Comparison of ENCODE assay signal across 11 cellular contexts in the genomic region with DNA sequence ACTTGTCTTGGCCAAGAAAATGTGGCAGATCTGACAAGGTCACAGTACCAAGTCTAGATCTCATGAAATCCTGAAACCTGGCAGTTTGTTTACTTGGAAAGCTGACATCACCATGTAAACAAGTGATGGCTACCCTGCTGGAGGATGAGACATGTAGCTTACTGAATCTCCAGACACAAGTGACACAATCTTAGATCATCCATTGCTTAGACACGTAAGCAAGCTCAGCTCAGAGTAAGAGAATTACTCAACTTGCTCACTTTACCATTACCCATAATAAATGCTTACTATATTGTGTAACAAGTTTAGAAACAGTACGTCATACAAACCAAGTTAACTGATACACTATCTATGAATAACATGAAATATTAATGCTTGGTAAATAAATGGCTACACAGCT.
DNase-seq lines count a peak whose midpoint lies in the region; ATAC-seq, FAIRE-seq and TF ChIP-seq lines count a peak whose summit lies in the region.
"Had no signal": no experiment of that assay in that cellular context is flagged by ENCODE, and none has a peak within 500 bp of the region (broad histone marks: within the 10 kb centered on the region; RNA-seq: fewer than 3 reads in every experiment).

No MANE protein-coding gene starts in this region.

- TF ChIP-seq POLR2A in HCT116 (IDR thresholded peaks at IDR 0.05; ENCODE audit: borderline replicate concordance, extremely low read depth, insufficient read depth, insufficient read length): no peak

- no peak for ATAC-seq in HCT116
- ATAC-seq in HG02623 (IDR thresholded peaks at IDR 0.05; ENCODE audit: unreplicated experiment): no peak

- H3K9me2 ChIP-seq in HCT116 (ENCODE audit: insufficient read depth) (no peaks in the 10 kb centered on the region), hepatocyte (replicated peaks; ENCODE audit: insufficient read depth) (no peaks in the 10 kb centered on the region)

- H3K27me3 Mint-ChIP-seq in astrocyte (ENCODE audit: low read depth, unreplicated experiment): no peaks in the 10 kb centered on the region
- no peaks in the 10 kb centered on the region for H3K27me3 Mint-ChIP-seq in T-helper 2 cell treated with Interferon-gamma antibody and Interleukin-4, amounts not matched to agents 5 μg/mL and 100 μg/mL, for 36 hours (ENCODE audit: low read depth)

- H3K27me3 ChIP-seq in HCT116 (ENCODE audit: insufficient read depth, low read length): no peaks in the 10 kb centered on the region
- no peaks in the 10 kb centered on the region for H3K27me3 ChIP-seq in astrocyte (ENCODE audit: insufficient read depth, low read length)
- H3K27me3 ChIP-seq in hepatocyte: no peaks in the 10 kb centered on the region
- H3K27me3 ChIP-seq: neutrophil had no signal

- H4K20me1 ChIP-seq in HCT116 (ENCODE audit: insufficient read depth) (no peaks in the 10 kb centered on the region), astrocyte (ENCODE audit: insufficient read depth, low read length) (no peaks in the 10 kb centered on the region), hepatocyte (ENCODE audit: insufficient read depth, poor library complexity, severe bottlenecking) (no peaks in the 10 kb centered on the region)

- RAD21 ChIA-PET in HCT116 (lab: Charles Lee; ENCODE audit: low non-redundant PET in 1 of 2, low total read pairs in 2 of 2, uncharacterized antibody in 2 of 2, unreplicated experiment in 2 of 2): no interaction called here

- intact Hi-C loops in HCT116 (cut with micrococcal nuclease): no loop called here

- CTCF ChIA-PET in HCT116 (lab: Charles Lee): no interaction called here

- peaks cover 1% of the 10 kb centered on the region for H3K4me1 Mint-ChIP-seq in astrocyte (ENCODE audit: low read depth, unreplicated experiment)
- H3K4me1 Mint-ChIP-seq in T-helper 2 cell treated with Interferon-gamma antibody and Interleukin-4, amounts not matched to agents 5 μg/mL and 100 μg/mL, for 36 hours (ENCODE audit: low read depth): no peaks in the 10 kb centered on the region

- H3K9me3 ChIP-seq in HCT116 (ENCODE audit: control insufficient read depth in 1 of 2, insufficient read depth in 1 of 2, low read depth in 1 of 2, low read length in 2 of 2) (no peaks in the 10 kb centered on the region), astrocyte (ENCODE audit: insufficient read depth, low read depth, low read length) (no peaks in the 10 kb centered on the region), hepatocyte (ENCODE audit: low read depth) (no peaks in the 10 kb centered on the region)
- H3K9me3 ChIP-seq: left ventricle myocardium inferior, neutrophil had no signal

- WGBS in hepatocyte (ENCODE audit: low lambda C conversion rate, missing lambda C conversion rate): 59% methylated on average over 2 of the region's 2 CpGs

- no peak for TF ChIP-seq RAD21 in HCT116 (IDR thresholded peaks at IDR 0.05; ENCODE audit: low read depth)

- H3K79me2 ChIP-seq in HCT116 (ENCODE audit: insufficient read depth, low read length): no peaks in the 10 kb centered on the region
- H3K79me2 ChIP-seq in astrocyte (ENCODE audit: insufficient read depth, low read length): no peaks in the 10 kb centered on the region
- no peaks in the 10 kb centered on the region for H3K79me2 ChIP-seq in hepatocyte

- BruUV-seq in HCT116 (replicated peaks; lab: Mats Ljungman, UMichigan): no TSS peak

- TF ChIP-seq CTCF in HCT116 (IDR thresholded peaks at IDR 0.05 in 2 of 3, conservative IDR thresholded peaks at IDR 0.05 in 1 of 3; ENCODE audit: borderline replicate concordance in 1 of 3, insufficient read depth in 1 of 3, low read depth in 2 of 3, low read length in 2 of 3) (no peak), astrocyte (IDR thresholded peaks at IDR 0.05; ENCODE audit: insufficient read depth, low read depth, low read length) (no peak), hepatocyte (IDR thresholded peaks at IDR 0.05; ENCODE audit: poor library complexity) (no peak)

- no peak overlapping the region for H3K27ac ChIP-seq in HCT116 (ENCODE audit: low read depth, low read length)
- H3K27ac ChIP-seq in astrocyte (ENCODE audit: low read depth, low read length): no peak overlapping the region
- no peak overlapping the region for H3K27ac ChIP-seq in hepatocyte
- H3K27ac ChIP-seq: left ventricle myocardium inferior, neutrophil had no signal

- no peak overlapping the region for H3K4me2 ChIP-seq in HCT116 (ENCODE audit: low read length)
- H3K4me2 ChIP-seq in astrocyte (ENCODE audit: low read length): no peak overlapping the region
- no peak overlapping the region for H3K4me2 ChIP-seq in hepatocyte

- FAIRE-seq in astrocyte (lab: Jason Lieb, UNC): peak; percentile 62

- H3K9ac ChIP-seq in HCT116 (ENCODE audit: low read length): no peak overlapping the region
- H3K9ac ChIP-seq in astrocyte (ENCODE audit: low read length): no peak overlapping the region

- H3K9me3 Mint-ChIP-seq in astrocyte (ENCODE audit: unreplicated experiment): no peaks in the 10 kb centered on the region
- no peaks in the 10 kb centered on the region for H3K9me3 Mint-ChIP-seq in T-helper 2 cell treated with Interferon-gamma antibody and Interleukin-4, amounts not matched to agents 5 μg/mL and 100 μg/mL, for 36 hours

- H3K4me3 ChIP-seq in HCT116 (replicated peaks in 1 of 2; ENCODE audit: low read depth in 1 of 2, low read length in 2 of 2) (no peak overlapping the region), astrocyte (ENCODE audit: insufficient read depth, low read depth, low read length) (no peak overlapping the region), hepatocyte (no peak overlapping the region)
- H3K4me3 ChIP-seq: left ventricle myocardium inferior had no signal

- H2AFZ ChIP-seq in HCT116 (ENCODE audit: low read depth, low read length, poor library complexity, severe bottlenecking) (no peak overlapping the region), astrocyte (ENCODE audit: low read depth, low read length) (no peak overlapping the region), hepatocyte (no peak overlapping the region)

- POLR2A ChIA-PET in HCT116 (lab: Charles Lee): interaction anchor here (0.6 kb wide), 1 partner anchor 911 kb away, joined by 3 read pairs; no protein-coding TSS in a partner anchor

- peak overlapping the region; percentile 34 for H3K27ac Mint-ChIP-seq in astrocyte (ENCODE audit: unreplicated experiment)
- H3K27ac Mint-ChIP-seq in T-helper 2 cell treated with Interferon-gamma antibody and Interleukin-4, amounts not matched to agents 5 μg/mL and 100 μg/mL, for 36 hours: no peak overlapping the region

- H3K4me1 ChIP-seq in HCT116 (ENCODE audit: control insufficient read depth in 1 of 2, insufficient read depth in 2 of 2, low read length in 2 of 2) (no peaks in the 10 kb centered on the region), astrocyte (ENCODE audit: insufficient read depth, low read length) (no peaks in the 10 kb centered on the region), hepatocyte (ENCODE audit: insufficient read depth) (no peaks in the 10 kb centered on the region)

- peak; percentile 40 for DNase-seq in A172 (ENCODE audit: low spot score)
- peak; percentile 10 for DNase-seq in HCT116 (ENCODE audit: low read depth, low spot score)
- peak; percentile 60 for DNase-seq in astrocyte (ENCODE audit: low read depth)
- peak; percentile 46 for DNase-seq in hepatocyte (ENCODE audit: low spot score)
- no peak for DNase-seq in stimulated activated CD4-positive, alpha-beta T cell treated with anti-CD3 and anti-CD28 coated beads, Interleukin-12 subunit alpha, Interleukin-12 subunit beta, amount 100 ng/mL, for 4 hours
- no peak for DNase-seq in T-helper 2 cell treated with Interferon-gamma antibody and Interleukin-4, amounts not matched to agents 5 μg/mL and 100 μg/mL, for 36 hours (ENCODE audit: low spot score)
- no peak for DNase-seq in COLO668 (lab: John Stamatoyannopoulos, UW; ENCODE audit: unreplicated experiment)
- DNase-seq: Karpas-422, left ventricle myocardium inferior had no signal

- no peak overlapping the region for H3K4me3 Mint-ChIP-seq in astrocyte (ENCODE audit: unreplicated experiment)
- no peak overlapping the region for H3K4me3 Mint-ChIP-seq in T-helper 2 cell treated with Interferon-gamma antibody and Interleukin-4, amounts not matched to agents 5 μg/mL and 100 μg/mL, for 36 hours

- H3K36me3 Mint-ChIP-seq in astrocyte (ENCODE audit: low read depth, unreplicated experiment): no peaks in the 10 kb centered on the region
- no peaks in the 10 kb centered on the region for H3K36me3 Mint-ChIP-seq in T-helper 2 cell treated with Interferon-gamma antibody and Interleukin-4, amounts not matched to agents 5 μg/mL and 100 μg/mL, for 36 hours (ENCODE audit: low read depth)

- H3K36me3 ChIP-seq in HCT116 (ENCODE audit: control insufficient read depth in 1 of 2, insufficient read depth in 2 of 2, low read length in 2 of 2) (no peaks in the 10 kb centered on the region), astrocyte (ENCODE audit: insufficient read depth, low read length) (no peaks in the 10 kb centered on the region), hepatocyte (replicated peaks; ENCODE audit: insufficient read depth, low read depth) (no peaks in the 10 kb centered on the region)
- H3K36me3 ChIP-seq: left ventricle myocardium inferior, neutrophil had no signal

TF ChIP-seq in HCT116, 20 proteins besides CTCF, POLR2A, EP300 and RAD21:
- no peak for TF ChIP-seq FOSL1 (IDR thresholded peaks at IDR 0.05; ENCODE audit: low read depth)
- no peak for TF ChIP-seq TCF7L2 (IDR thresholded peaks at IDR 0.05; ENCODE audit: borderline replicate concordance, extremely low read depth, insufficient read depth, insufficient read length)
- TF ChIP-seq SP1 (IDR thresholded peaks at IDR 0.05; ENCODE audit: low read depth): no peak
- TF ChIP-seq, protein P1, sequence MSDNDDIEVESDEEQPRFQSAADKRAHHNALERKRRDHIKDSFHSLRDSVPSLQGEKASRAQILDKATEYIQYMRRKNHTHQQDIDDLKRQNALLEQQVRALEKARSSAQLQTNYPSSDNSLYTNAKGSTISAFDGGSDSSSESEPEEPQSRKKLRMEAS (IDR thresholded peaks at IDR 0.05): no peak
- TF ChIP-seq ZFX (IDR thresholded peaks at IDR 0.05): no peak

Comparison
In these comparisons a context has a peak if more than half of its experiments do, and no peak if none do; other contexts are left out.
1. DNase-seq: peak in A172 (single experiment), HCT116 (single experiment), astrocyte (single experiment) and hepatocyte (single experiment); none in stimulated activated CD4-positive, alpha-beta T cell treated with anti-CD3 and anti-CD28 coated beads, Interleukin-12 subunit alpha, Interleukin-12 subunit beta, amount 100 ng/mL, for 4 hours (single experiment), T-helper 2 cell treated with Interferon-gamma antibody and Interleukin-4, amounts not matched to agents 5 μg/mL and 100 μg/mL, for 36 hours (single experiment) and COLO668 (single experiment).